16 cellular contexts compared by ENCODE assay signal in the genomic region with DNA sequence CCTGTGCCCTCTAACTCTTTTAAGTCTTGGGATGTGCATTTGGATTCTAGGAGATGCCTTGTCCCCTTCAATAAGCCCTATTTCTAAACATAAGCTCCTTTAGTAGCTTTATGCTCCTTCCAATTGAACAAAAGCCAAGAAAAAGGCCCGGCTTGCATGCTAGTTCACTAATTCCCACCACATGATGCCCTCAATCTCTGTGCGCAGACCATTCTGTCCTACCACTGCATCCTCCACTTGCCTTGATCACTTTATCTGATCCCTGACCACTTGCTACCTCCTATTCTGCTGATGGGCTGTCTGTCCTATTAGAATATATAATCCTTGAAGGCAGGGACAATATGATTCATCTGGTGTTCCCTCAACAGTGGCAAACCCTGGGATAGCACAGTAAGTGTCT.
"Had no signal": no experiment of that assay in that cellular context is flagged by ENCODE, and none has a peak within 500 bp of the region (broad histone marks: within the 10 kb centered on the region; RNA-seq: fewer than 3 reads in every experiment).

No MANE protein-coding gene starts in this region.

- H3K79me2 ChIP-seq: parathyroid adenoma had no signal

- H3K9me3 ChIP-seq: adrenal gland, sigmoid colon, suprapubic skin, transverse colon, vagina had no signal

- H3K9me3 Mint-ChIP-seq: activated CD4-positive, alpha-beta T cell treated with anti-CD3 and anti-CD28 coated beads, Interleukin-2, amount 10 ng/mL, durations not matched to agents 7 days and 5 days; activated naive CD4-positive, alpha-beta T cell treated with anti-CD3 and anti-CD28 coated beads, Interleukin-2, amount 50 U/mL, for 24 hours; activated T-cell treated with anti-CD3 and anti-CD28 coated beads, Interleukin-2, amount 50 U/mL, for 72 hours; naive thymus-derived CD8-positive, alpha-beta T cell; stimulated activated naive CD8-positive, alpha-beta T cell treated with anti-CD3 and anti-CD28 coated beads, Interleukin-15, Interleukin-2, amounts not matched to agents 100 ng/mL and 50 ng/mL, for 24 hours had no signal

- H3K27me3 ChIP-seq: adrenal gland, sigmoid colon, suprapubic skin, transverse colon, vagina had no signal

- H3K36me3 ChIP-seq: adrenal gland, sigmoid colon, suprapubic skin, transverse colon had no signal

- H3K4me3 Mint-ChIP-seq: activated CD4-positive, alpha-beta T cell treated with anti-CD3 and anti-CD28 coated beads, Interleukin-2, amount 10 ng/mL, durations not matched to agents 7 days and 5 days; activated naive CD4-positive, alpha-beta T cell treated with anti-CD3 and anti-CD28 coated beads, Interleukin-2, amount 50 U/mL, for 24 hours; activated T-cell treated with anti-CD3 and anti-CD28 coated beads, Interleukin-2, amount 50 U/mL, for 72 hours; naive thymus-derived CD8-positive, alpha-beta T cell; stimulated activated naive CD8-positive, alpha-beta T cell treated with anti-CD3 and anti-CD28 coated beads, Interleukin-15, Interleukin-2, amounts not matched to agents 100 ng/mL and 50 ng/mL, for 24 hours had no signal

- H3K4me3 ChIP-seq: adrenal gland, sigmoid colon, suprapubic skin, transverse colon, vagina had no signal

- H3K27me3 Mint-ChIP-seq: activated CD4-positive, alpha-beta T cell treated with anti-CD3 and anti-CD28 coated beads, Interleukin-2, amount 10 ng/mL, durations not matched to agents 7 days and 5 days; activated naive CD4-positive, alpha-beta T cell treated with anti-CD3 and anti-CD28 coated beads, Interleukin-2, amount 50 U/mL, for 24 hours; naive thymus-derived CD8-positive, alpha-beta T cell; stimulated activated naive CD8-positive, alpha-beta T cell treated with anti-CD3 and anti-CD28 coated beads, Interleukin-15, Interleukin-2, amounts not matched to agents 100 ng/mL and 50 ng/mL, for 24 hours had no signal

- H2AFZ ChIP-seq: parathyroid adenoma had no signal

- H3K4me1 Mint-ChIP-seq: activated CD4-positive, alpha-beta T cell treated with anti-CD3 and anti-CD28 coated beads, Interleukin-2, amount 10 ng/mL, durations not matched to agents 7 days and 5 days; activated naive CD4-positive, alpha-beta T cell treated with anti-CD3 and anti-CD28 coated beads, Interleukin-2, amount 50 U/mL, for 24 hours had no signal

- H3K27ac ChIP-seq: adrenal gland, parathyroid adenoma, sigmoid colon, suprapubic skin, transverse colon, vagina had no signal

- H3K4me1 ChIP-seq: parathyroid adenoma had no signal

- H3K9ac ChIP-seq: parathyroid adenoma had no signal

- DNase-seq: activated CD4-positive, alpha-beta T cell treated with anti-CD3 and anti-CD28 coated beads, Interleukin-2, amount 10 ng/mL, durations not matched to agents 7 days and 5 days; activated effector memory CD4-positive, alpha-beta T cell treated with anti-CD3 and anti-CD28 coated beads, Interleukin-2, amount 50 U/mL, for 16 hours; activated T-cell treated with anti-CD3 and anti-CD28 coated beads, Interleukin-2, amount 50 U/mL, for 72 hours; adrenal gland; effector CD4-positive, alpha-beta T cell; mesenchymal stem cell; naive thymus-derived CD8-positive, alpha-beta T cell; sigmoid colon; T-helper 1 cell; T-helper 9 cell; transverse colon had no signal

- H3K27ac Mint-ChIP-seq: activated CD4-positive, alpha-beta T cell treated with anti-CD3 and anti-CD28 coated beads, Interleukin-2, amount 10 ng/mL, durations not matched to agents 7 days and 5 days; activated naive CD4-positive, alpha-beta T cell treated with anti-CD3 and anti-CD28 coated beads, Interleukin-2, amount 50 U/mL, for 24 hours; activated T-cell treated with anti-CD3 and anti-CD28 coated beads, Interleukin-2, amount 50 U/mL, for 72 hours; stimulated activated naive CD8-positive, alpha-beta T cell treated with anti-CD3 and anti-CD28 coated beads, Interleukin-15, Interleukin-2, amounts not matched to agents 100 ng/mL and 50 ng/mL, for 24 hours had no signal
